Comparison of ENCODE assay signal across 25 cellular contexts in genomic region chr19:51090471-51090870, GRCh38. TPM values are rescaled to one million over a fixed set of nuclear protein-coding genes. Genes with fewer than 3 reads are reported as not detected.
"Had no signal": no experiment of that assay in that cellular context is flagged by ENCODE, and none has a peak within 500 bp of the region (broad histone marks: within the 10 kb centered on the region; RNA-seq: fewer than 3 reads in every experiment).

No MANE protein-coding gene starts in this region.

- H2AFZ ChIP-seq: hepatocyte, parathyroid adenoma had no signal

- H3K4me2 ChIP-seq: hepatocyte had no signal

- FAIRE-seq: colon had no signal

- ATAC-seq: effector memory CD8-positive, alpha-beta T cell; left colon; left ventricle myocardium superior; psoas muscle; right lobe of liver; stimulated activated naive B cell treated with anti-CD40 and anti-IgM and Interleukin-4, amounts not matched to agents 10 μg/mL and 1 μg/mL and 100 μg/mL, for 72 hours had no signal

- H3K36me3 ChIP-seq: esophagus muscularis mucosa, right lobe of liver, stomach, thoracic aorta, transverse colon had no signal

- H3K27ac ChIP-seq: epithelial cell of prostate, esophagus muscularis mucosa, hepatocyte, parathyroid adenoma, psoas muscle, right lobe of liver, stomach, thoracic aorta, transverse colon had no signal

- H3K9ac ChIP-seq: parathyroid adenoma had no signal

- H3K4me1 ChIP-seq: esophagus muscularis mucosa, parathyroid adenoma, psoas muscle, right lobe of liver had no signal

- H3K4me3 ChIP-seq: esophagus muscularis mucosa, hepatocyte, lung, psoas muscle, right lobe of liver, stomach, thoracic aorta, transverse colon had no signal

- DNase-seq: effector memory CD8-positive, alpha-beta T cell; foreskin fibroblast; head of caudate nucleus; left colon; left ventricle myocardium superior; mesenchymal stem cell; midbrain; naive B cell; occipital lobe; psoas muscle; retina; right lobe of liver; stimulated activated CD4-positive, alpha-beta T cell treated with anti-CD3 and anti-CD28 coated beads, Interleukin-4, amount 100 ng/mL, for 24 hours; stimulated activated naive B cell treated with anti-CD40 and anti-IgM and Interleukin-4, amounts not matched to agents 10 μg/mL and 1 μg/mL and 100 μg/mL, for 72 hours; stomach; transverse colon had no signal

- H3K9me3 ChIP-seq: esophagus muscularis mucosa, psoas muscle, right lobe of liver, stomach, thoracic aorta, transverse colon had no signal

- H3K27me3 ChIP-seq: esophagus muscularis mucosa, hepatocyte, right lobe of liver, stomach, transverse colon had no signal

RNA-seq across cellular contexts. Expression of gene KLK14, which starts 7.8 kb away (rescaled TPM):
- total RNA-seq: kidney epithelial cell, occipital lobe, psoas muscle, stomach, thoracic aorta, ureter had no signal
- polyA plus RNA-seq: hepatocyte had no signal

RNA-seq across cellular contexts. Expression of gene KLK13, which starts 25.6 kb away (rescaled TPM):
- total RNA-seq: esophagus muscularis mucosa, hepatocyte, left ventricle myocardium superior, occipital lobe, psoas muscle, right lobe of liver, thoracic aorta, ureter had no signal

RNA-seq across cellular contexts. Expression of gene SIGLEC7, which starts 51.6 kb away (rescaled TPM):
- total RNA-seq: kidney epithelial cell had no signal
